Comparison of ENCODE assay signal across 8 cellular contexts in genomic region chr15:40929730-40930429, GRCh38. TPM values are rescaled to one million over a fixed set of nuclear protein-coding genes. Genes with fewer than 3 reads are reported as not detected.
DNase-seq lines count a peak whose midpoint lies in the region; ATAC-seq and TF ChIP-seq lines count a peak whose summit lies in the region.

No MANE protein-coding gene starts in this region.

- H3K9ac ChIP-seq in colonic mucosa (ENCODE audit: low read depth in 2 of 2, low read length in 2 of 2) = peak overlapping the region; percentile 79 to 93

- H3K36me3 ChIP-seq in colonic mucosa = peaks cover 5% of the 10 kb centered on the region
- H3K36me3 ChIP-seq in lower lobe of right lung = peaks cover 7% of the 10 kb centered on the region
- H3K36me3 ChIP-seq in urinary bladder (ENCODE audit: insufficient read depth) = no peaks in the 10 kb centered on the region

- TF ChIP-seq CTCF in colonic mucosa (IDR thresholded peaks at IDR 0.05) (no peak), lower lobe of right lung (IDR thresholded peaks at IDR 0.05) (no peak)

- intact Hi-C loops in colonic mucosa (cut with DNase I) = no loop called here
- intact Hi-C loops in lower lobe of right lung (cut with DNase I) = no loop called here

- H3K27me3 ChIP-seq in colonic mucosa = peaks cover 35% of the 10 kb centered on the region
- H3K27me3 ChIP-seq in lower lobe of right lung (ENCODE audit: low read depth) = peaks cover 69% of the 10 kb centered on the region

- H3K4me1 ChIP-seq in colonic mucosa (peaks cover 28% of the 10 kb centered on the region), lower lobe of right lung (peaks cover 94% of the 10 kb centered on the region), urinary bladder (ENCODE audit: insufficient read depth) (peaks cover 2% of the 10 kb centered on the region)

- 1% methylated on average over 50 of the region's 50 CpGs for WGBS in urinary bladder

- DNase-seq in GM03348 (ENCODE audit: low spot score) (peak; percentile 54), NCI-H226 (peak; percentile 32), colonic mucosa (peak; percentile 62), lower lobe of right lung (peak; percentile 75), NCI-H1436 treated with DMSO at 0.1 percent for 48 hours (lab: John Stamatoyannopoulos, UW) (no peak)
- DNase-seq in activated CD4-positive, alpha-beta T cell treated with anti-CD3 and anti-CD28 coated beads, Interleukin-2, amount 50 U/mL, for 48 hours = no peak
- no peak for DNase-seq in stimulated activated naive CD4-positive, alpha-beta T cell treated with Interleukin-2 at 50 U/mL for 16 hours (lab: John Stamatoyannopoulos, UW)

- ATAC-seq in lower lobe of right lung = peak; percentile 47 to 55

- H3K27ac ChIP-seq in colonic mucosa = peak overlapping the region; percentile 42
- peak overlapping the region; percentile 59 for H3K27ac ChIP-seq in lower lobe of right lung
- H3K27ac ChIP-seq in urinary bladder (ENCODE audit: low read depth) = peak overlapping the region; percentile 11

- H3K4me3 ChIP-seq in colonic mucosa = peak overlapping the region; percentile 52
- H3K4me3 ChIP-seq in lower lobe of right lung = peak overlapping the region; percentile 64
- H3K4me3 ChIP-seq in urinary bladder (ENCODE audit: low read depth, low read length) = peak overlapping the region; percentile 41

- H3K9me3 ChIP-seq in colonic mucosa = no peaks in the 10 kb centered on the region
- no peaks in the 10 kb centered on the region for H3K9me3 ChIP-seq in lower lobe of right lung

RNA-seq across cellular contexts. Expression of gene DLL4, which starts 0.7 kb away (rescaled TPM):
- 10 to 100 TPM; 18.5 to 21.6 TPM for total RNA-seq in colonic mucosa
- total RNA-seq in lower lobe of right lung = 21.3 TPM
- total RNA-seq in urinary bladder = 11.8 TPM
- 11.2 TPM for polyA plus RNA-seq in urinary bladder

RNA-seq across cellular contexts. Expression of gene CHAC1, which starts 23.4 kb away (rescaled TPM):
- total RNA-seq in colonic mucosa (10 to 100 TPM in 1 of 2 donors, 1 to 10 TPM in 1; 4.0 to 20.9 TPM), lower lobe of right lung (1.8 TPM), urinary bladder (0.42 TPM)
- 1.8 TPM for polyA plus RNA-seq in urinary bladder

RNA-seq across cellular contexts. Expression of gene VPS18, which starts 35.6 kb away (rescaled TPM):
- total RNA-seq in colonic mucosa = 10 to 100 TPM; 18.3 to 19.2 TPM
- total RNA-seq in lower lobe of right lung = 24.0 TPM
- 15.1 TPM for total RNA-seq in urinary bladder
- 19.3 TPM for polyA plus RNA-seq in urinary bladder

RNA-seq across cellular contexts. Expression of gene RHOV, which starts 55.8 kb away (rescaled TPM):
- total RNA-seq in colonic mucosa (10 to 100 TPM; 14.9 to 18.6 TPM), lower lobe of right lung (1.5 TPM), urinary bladder (9.3 TPM)
- polyA plus RNA-seq in urinary bladder = 4.0 TPM

Comparison
In these comparisons a context has a peak if more than half of its experiments do, and no peak if none do; other contexts are left out.
1. DNase-seq: peak in GM03348 (single experiment), NCI-H226 (single experiment), colonic mucosa (single experiment) and lower lobe of right lung (single experiment); none in activated CD4-positive, alpha-beta T cell treated with anti-CD3 and anti-CD28 coated beads, Interleukin-2, amount 50 U/mL, for 48 hours (0 of 2), stimulated activated naive CD4-positive, alpha-beta T cell treated with Interleukin-2 at 50 U/mL for 16 hours (single experiment) and NCI-H1436 treated with DMSO at 0.1 percent for 48 hours (single experiment).
2. Peak in every context shown above with its lines, with median percentiles within 50 percentile points of each other: H3K27ac ChIP-seq and H3K4me3 ChIP-seq.